In the genomic region with DNA sequence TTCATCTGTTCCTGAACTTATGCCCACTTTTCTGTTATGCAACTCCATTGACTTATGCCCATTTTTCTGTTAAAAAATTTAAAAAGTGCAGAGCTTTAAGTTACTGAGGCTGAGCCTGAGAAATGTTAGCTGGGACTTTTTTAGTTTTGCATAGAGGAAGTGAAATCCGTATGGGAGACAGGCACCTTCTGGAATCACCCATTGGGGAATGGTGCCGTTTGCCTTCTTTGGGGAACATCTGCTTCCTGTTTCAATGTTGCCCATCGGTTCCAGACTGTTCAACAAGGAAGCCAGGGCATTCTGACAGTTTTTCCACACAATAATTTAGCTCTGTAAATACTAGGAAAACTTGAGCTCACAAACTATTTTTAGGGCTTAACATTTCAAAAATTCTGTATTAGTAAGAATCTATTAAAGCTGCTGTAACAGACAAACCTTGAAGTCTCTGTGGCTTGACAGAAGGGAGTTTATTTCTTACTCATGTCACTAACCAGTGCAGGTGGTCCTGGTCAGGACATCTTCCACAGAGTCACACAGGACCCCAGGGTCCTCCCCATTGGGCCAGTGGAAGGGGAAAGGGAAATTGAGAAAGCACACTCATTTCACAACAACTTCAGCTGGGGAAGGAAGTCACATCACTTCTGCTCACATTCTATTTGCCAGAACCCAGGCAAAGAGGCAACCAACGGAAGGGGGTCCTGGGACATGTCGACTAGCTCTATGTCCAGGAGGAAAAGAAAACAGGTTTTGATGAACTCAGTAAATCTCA, we compare ENCODE assay signal across 20 cellular contexts. TPM values are rescaled to one million over a fixed set of nuclear protein-coding genes. Genes with fewer than 3 reads are reported as not detected.
DNase-seq lines count a peak whose midpoint lies in the region; ATAC-seq, FAIRE-seq and TF ChIP-seq lines count a peak whose summit lies in the region.
"Had no signal": no experiment of that assay in that cellular context is flagged by ENCODE, and none has a peak within 500 bp of the region (broad histone marks: within the 10 kb centered on the region; RNA-seq: fewer than 3 reads in every experiment).

No MANE protein-coding gene starts in this region.

- ATAC-seq in activated CD4-positive, CD25-positive, alpha-beta regulatory T cell treated with anti-CD3 and anti-CD28 coated beads, Interleukin-2, amount 50 U/mL, for 24 hours = peak; percentile 59 to 62
- ATAC-seq in lower lobe of right lung (no peak), esophagus mucosa (no peak)

- H3K4me1 ChIP-seq in lower lobe of right lung = peaks cover 40% of the 10 kb centered on the region
- peaks cover 0 to 13% (median 5%) of the 10 kb centered on the region in 4 donors for H3K4me1 ChIP-seq in sigmoid colon
- H3K4me1 ChIP-seq: breast epithelium had no signal

- TF ChIP-seq CTCF in lower lobe of right lung (IDR thresholded peaks at IDR 0.05) (no peak), sigmoid colon (IDR thresholded peaks at IDR 0.05) (no peak)

- intact Hi-C loops in lower lobe of right lung (cut with DNase I) = no loop called here
- intact Hi-C loops in sigmoid colon (cut with DNase I) = no loop called here

- H3K27me3 ChIP-seq in lower lobe of right lung (ENCODE audit: low read depth) = no peaks in the 10 kb centered on the region
- no peaks in the 10 kb centered on the region for H3K27me3 ChIP-seq in sigmoid colon
- H3K27me3 ChIP-seq: breast epithelium, Peyer's patch, vagina had no signal

- no peaks in the 10 kb centered on the region for H3K36me3 ChIP-seq in lower lobe of right lung
- no peaks in the 10 kb centered on the region for H3K36me3 ChIP-seq in sigmoid colon
- H3K36me3 ChIP-seq: breast epithelium, Peyer's patch, vagina had no signal

- H3K4me3 ChIP-seq in lower lobe of right lung = no peak overlapping the region
- no peak overlapping the region for H3K4me3 ChIP-seq in sigmoid colon
- H3K4me3 ChIP-seq: breast epithelium, Peyer's patch, vagina had no signal

- no peak for DNase-seq in activated CD4-positive, CD25-positive, alpha-beta regulatory T cell (lab: John Stamatoyannopoulos, UW)
- no peak for DNase-seq in GM12891 (ENCODE audit: insufficient read length, low spot score)
- peak; percentile 20 for DNase-seq in NOMO-1 treated with dmso at 0.1 percent for 144 hours (lab: John Stamatoyannopoulos, UW; ENCODE audit: unreplicated experiment)
- no peak for DNase-seq in lower lobe of right lung
- DNase-seq in sigmoid colon = no peak
- no peak for DNase-seq in DMS53 treated with DMSO at 0.1 percent for 48 hours (lab: John Stamatoyannopoulos, UW; ENCODE audit: unreplicated experiment)
- DNase-seq: activated CD4-positive, alpha-beta T cell treated with anti-CD3 and anti-CD28 coated beads, Interleukin-2, amount 10 ng/mL, durations not matched to agents 24 days and 14 days; activated gamma-delta T cell treated with Interleukin-2 at 50 U/mL for 16 hours; COR-L47; hypothalamus; NCI-H1694 treated with DMSO at 0.1 percent for 48 hours; NCI-H510A treated with DMSO at 0.1 percent for 48 hours; Peyer's patch; stimulated activated CD4-positive, alpha-beta T cell treated with anti-CD3 and anti-CD28 coated beads, Interleukin-4, amount 100 ng/mL, for 24 hours; T-helper 2 cell had no signal

- no peak for TF ChIP-seq EP300 in sigmoid colon (IDR thresholded peaks at IDR 0.05)

- TF ChIP-seq POLR2A in GM12891 (IDR thresholded peaks at IDR 0.05; ENCODE audit: low read depth, low read length) = no peak
- no peak for TF ChIP-seq POLR2A in sigmoid colon (IDR thresholded peaks at IDR 0.05)

- H3K27ac ChIP-seq in lower lobe of right lung (peak overlapping the region; percentile 5), sigmoid colon (no peak overlapping the region)
- H3K27ac ChIP-seq: breast epithelium, Peyer's patch, vagina had no signal

- FAIRE-seq in GM12891 (lab: Jason Lieb, UNC) = peak; percentile 92

- H3K9me3 ChIP-seq in lower lobe of right lung (no peaks in the 10 kb centered on the region), sigmoid colon (peaks cover 0 to 3% (median 0%) of the 10 kb centered on the region in 4 donors)
- H3K9me3 ChIP-seq: breast epithelium, Peyer's patch, vagina had no signal

- 47 to 53% methylated on average over 5 of the region's 5 CpGs for WGBS in sigmoid colon, 2 donors

TF ChIP-seq in GM12891, 5 proteins besides CTCF, POLR2A, EP300 and RAD21:
- TF ChIP-seq POLR2AphosphoS5 (IDR thresholded peaks at IDR 0.05; ENCODE audit: low read depth, low read length) (0 out of 2 replicates have a peak, but pooled peaks have one; percentile 30), PAX5 (IDR thresholded peaks at IDR 0.05; ENCODE audit: insufficient read depth, low read length, severe bottlenecking) (no peak), SPI1 (IDR thresholded peaks at IDR 0.05; ENCODE audit: low read depth, low read length) (peak; percentile 85), POU2F2 (IDR thresholded peaks at IDR 0.05; ENCODE audit: low read depth, low read length) (peak; percentile 56; the same call in 1 of the 2 replicates), TAF1 (IDR thresholded peaks at IDR 0.05; ENCODE audit: low read depth, low read length) (no peak)
TF ChIP-seq in GM12891: peak in this region for 3.

RNA-seq across cellular contexts. Expression of a gene that starts 17.2 kb away (rescaled TPM):
- polyA plus RNA-seq in GM12891 (2012; ENCODE audit: low read depth, missing spikeins) = 98.4 TPM
- total RNA-seq in lower lobe of right lung (24.1 TPM), esophagus mucosa (0.76 TPM), sigmoid colon (10 to 100 TPM; 12.1 to 43.8 (median 23.8) TPM)
- 10 to 100 TPM in 1 of 3 donors, 1 to 10 TPM in 2; 3.0 to 21.4 (median 5.8) TPM for polyA plus RNA-seq in sigmoid colon
- total RNA-seq: A172 had no signal

Comparison
In these comparisons a context has a peak if more than half of its experiments do, and no peak if none do; other contexts are left out.
1. ATAC-seq: peak in activated CD4-positive, CD25-positive, alpha-beta regulatory T cell treated with anti-CD3 and anti-CD28 coated beads, Interleukin-2, amount 50 U/mL, for 24 hours (2 of 2); none in lower lobe of right lung (0 of 2) and esophagus mucosa (single experiment).